ENCODE assay signal across 9 cellular contexts in the genomic region with DNA sequence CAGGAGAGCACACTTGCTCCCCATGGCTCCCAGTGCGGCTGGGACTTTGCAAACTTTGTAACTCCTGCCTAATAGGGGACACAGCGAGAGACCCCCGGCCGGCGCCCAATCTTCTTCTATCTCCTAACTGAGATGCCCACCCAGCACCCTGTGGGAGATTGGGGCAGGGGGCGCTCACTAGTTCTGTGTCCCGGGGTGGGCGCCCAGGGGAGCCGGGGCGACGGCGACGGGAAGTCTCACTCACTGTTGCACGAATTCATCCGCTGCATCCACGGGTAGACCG. TPM values are rescaled to one million over a fixed set of nuclear protein-coding genes. Genes with fewer than 3 reads are reported as not detected.
DNase-seq lines count a peak whose midpoint lies in the region; ATAC-seq and TF ChIP-seq lines count a peak whose summit lies in the region.
"Had no signal": no experiment of that assay in that cellular context is flagged by ENCODE, and none has a peak within 500 bp of the region (broad histone marks: within the 10 kb centered on the region; RNA-seq: fewer than 3 reads in every experiment).

No MANE protein-coding gene starts in this region.

- no peaks in the 10 kb centered on the region for H3K36me3 ChIP-seq in GM23338 (ENCODE audit: insufficient read depth)

- no peak for DNase-seq in GM23338 (ENCODE audit: low spot score)
- DNase-seq in activated CD4-positive, alpha-beta memory T cell treated with anti-CD3 and anti-CD28 coated beads for 36 hours = no peak
- no peak for DNase-seq in right cardiac atrium
- DNase-seq in sciatic nerve (ENCODE audit: low spot score) = no peak
- no peak for DNase-seq in NCI-H2107 (lab: John Stamatoyannopoulos, UW)
- no peak for DNase-seq in UCSD-AML1 (lab: John Stamatoyannopoulos, UW; ENCODE audit: unreplicated experiment)
- no peak for DNase-seq in islet precursor cell
- DNase-seq: NCI-H446 had no signal

- peak overlapping the region; percentile 60; the same call in 1 of the 2 replicates for H3K4me2 ChIP-seq in GM23338

- peaks cover 52% of the 10 kb centered on the region for H4K20me1 ChIP-seq in GM23338 (replicated peaks; ENCODE audit: insufficient read depth)

- H3K9me2 ChIP-seq in GM23338 (ENCODE audit: insufficient read depth) = no peaks in the 10 kb centered on the region

- no peaks in the 10 kb centered on the region for H3K79me2 ChIP-seq in GM23338 (replicated peaks; ENCODE audit: insufficient read depth)

- peaks cover 35% of the 10 kb centered on the region for H3K4me1 Mint-ChIP-seq in GM23338
- H3K4me1 Mint-ChIP-seq in activated CD4-positive, alpha-beta memory T cell treated with anti-CD3 and anti-CD28 coated beads for 36 hours (ENCODE audit: low read depth) = peaks cover 30% of the 10 kb centered on the region

- peaks cover 54% of the 10 kb centered on the region for H3K4me1 ChIP-seq in GM23338 (ENCODE audit: insufficient read depth)
- peaks cover 4% of the 10 kb centered on the region for H3K4me1 ChIP-seq in right cardiac atrium (ENCODE audit: control insufficient read depth, insufficient read depth, low read length)

- CTCF ChIA-PET in activated CD4-positive, alpha-beta memory T cell treated with anti-CD3 and anti-CD28 coated beads for 36 hours (lab: Charles Lee) = interaction anchor here (6.0 kb wide), 1 partner anchor 264 kb away, joined by 94 read pairs; no protein-coding TSS in a partner anchor

- ATAC-seq in GM23338 = no peak
- no peak for ATAC-seq in right cardiac atrium
- ATAC-seq in sciatic nerve = no peak

- peak overlapping the region; percentile 38 for H3K4me3 ChIP-seq in GM23338
- H3K4me3 ChIP-seq in right cardiac atrium (ENCODE audit: low read length) = peak overlapping the region; percentile 22
- peak overlapping the region; percentile 25 to 47 (median 33) for H3K4me3 ChIP-seq in skin epidermis

- peaks cover 3% of the 10 kb centered on the region; the same call in 1 of the 3 replicates for H3K36me3 Mint-ChIP-seq in GM23338 (ENCODE audit: low read depth)
- H3K36me3 Mint-ChIP-seq in activated CD4-positive, alpha-beta memory T cell treated with anti-CD3 and anti-CD28 coated beads for 36 hours = no peaks in the 10 kb centered on the region

- H3K4me3 Mint-ChIP-seq in GM23338 = peak overlapping the region; percentile 24; the same call in 1 of the 3 replicates
- H3K4me3 Mint-ChIP-seq in activated CD4-positive, alpha-beta memory T cell treated with anti-CD3 and anti-CD28 coated beads for 36 hours = peak overlapping the region; percentile 72

- peaks cover 100% of the 10 kb centered on the region for H3K27me3 Mint-ChIP-seq in GM23338 (ENCODE audit: insufficient read depth, low read depth, poor library complexity)
- peaks cover 78% of the 10 kb centered on the region for H3K27me3 Mint-ChIP-seq in activated CD4-positive, alpha-beta memory T cell treated with anti-CD3 and anti-CD28 coated beads for 36 hours

- no peak overlapping the region for H3K27ac Mint-ChIP-seq in GM23338
- no peak overlapping the region for H3K27ac Mint-ChIP-seq in activated CD4-positive, alpha-beta memory T cell treated with anti-CD3 and anti-CD28 coated beads for 36 hours

- no peaks in the 10 kb centered on the region for H3K9me3 ChIP-seq in right cardiac atrium (ENCODE audit: control insufficient read depth, low read length)

- TF ChIP-seq CTCF in GM23338 (conservative IDR thresholded peaks at IDR 0.05; ENCODE audit: low read depth in 2 of 2) = no peak

- POLR2A ChIA-PET in activated CD4-positive, alpha-beta memory T cell treated with anti-CD3 and anti-CD28 coated beads for 36 hours (lab: Charles Lee) = no interaction called here

- H2AFZ ChIP-seq in GM23338 = no peak overlapping the region

- intact Hi-C loops in activated CD4-positive, alpha-beta memory T cell treated with anti-CD3 and anti-CD28 coated beads for 36 hours (cut with micrococcal nuclease) = loop anchor here (2.0 kb wide), 1 partner anchor 15 kb away; no protein-coding TSS in a partner anchor
- intact Hi-C loops in right cardiac atrium (cut with DNase I) = loop anchor here in 2 of 4 donors (10.0 kb wide), 2 partner anchors 243 to 263 kb away; no protein-coding TSS in a partner anchor
- intact Hi-C loops in sciatic nerve (cut with DNase I) = loop anchor here (5.0 kb wide), 1 partner anchor 250 kb away; no protein-coding TSS in a partner anchor

- H3K27ac ChIP-seq in GM23338 (ENCODE audit: low read depth) (no peak overlapping the region), right cardiac atrium (ENCODE audit: low read length) (no peak overlapping the region), skin epidermis (peak overlapping the region in 10 of 21 experiments; percentile 11 to 83 (median 64))

- H3K27me3 ChIP-seq in GM23338 (ENCODE audit: insufficient read depth) (peaks cover 100% of the 10 kb centered on the region), right cardiac atrium (ENCODE audit: control insufficient read depth, insufficient read depth) (no peaks in the 10 kb centered on the region)

- no peaks in the 10 kb centered on the region; the same call in 2 of the 3 replicates for H3K9me3 Mint-ChIP-seq in GM23338
- H3K9me3 Mint-ChIP-seq in activated CD4-positive, alpha-beta memory T cell treated with anti-CD3 and anti-CD28 coated beads for 36 hours = no peaks in the 10 kb centered on the region

- 3% methylated on average over 17 of the region's 17 CpGs for WGBS in right cardiac atrium

- peaks cover 58% of the 10 kb centered on the region for H3F3A ChIP-seq in GM23338 (replicated peaks; ENCODE audit: low read depth)

TF ChIP-seq in GM23338, 12 proteins besides CTCF, POLR2A, EP300 and RAD21 (continues in another document):
- TF ChIP-seq STAT1 (IDR thresholded peaks at IDR 0.05; ENCODE audit: unreplicated experiment) (no peak), ZNF114 (CRISPR knock-in tag; IDR thresholded peaks at IDR 0.05) (no peak), ZNF331 (CRISPR knock-in tag; IDR thresholded peaks at IDR 0.05; ENCODE audit: low read depth) (no peak), POLR2AphosphoS5 (IDR thresholded peaks at IDR 0.05; ENCODE audit: low read depth) (no peak)
- TF ChIP-seq, protein P1, sequence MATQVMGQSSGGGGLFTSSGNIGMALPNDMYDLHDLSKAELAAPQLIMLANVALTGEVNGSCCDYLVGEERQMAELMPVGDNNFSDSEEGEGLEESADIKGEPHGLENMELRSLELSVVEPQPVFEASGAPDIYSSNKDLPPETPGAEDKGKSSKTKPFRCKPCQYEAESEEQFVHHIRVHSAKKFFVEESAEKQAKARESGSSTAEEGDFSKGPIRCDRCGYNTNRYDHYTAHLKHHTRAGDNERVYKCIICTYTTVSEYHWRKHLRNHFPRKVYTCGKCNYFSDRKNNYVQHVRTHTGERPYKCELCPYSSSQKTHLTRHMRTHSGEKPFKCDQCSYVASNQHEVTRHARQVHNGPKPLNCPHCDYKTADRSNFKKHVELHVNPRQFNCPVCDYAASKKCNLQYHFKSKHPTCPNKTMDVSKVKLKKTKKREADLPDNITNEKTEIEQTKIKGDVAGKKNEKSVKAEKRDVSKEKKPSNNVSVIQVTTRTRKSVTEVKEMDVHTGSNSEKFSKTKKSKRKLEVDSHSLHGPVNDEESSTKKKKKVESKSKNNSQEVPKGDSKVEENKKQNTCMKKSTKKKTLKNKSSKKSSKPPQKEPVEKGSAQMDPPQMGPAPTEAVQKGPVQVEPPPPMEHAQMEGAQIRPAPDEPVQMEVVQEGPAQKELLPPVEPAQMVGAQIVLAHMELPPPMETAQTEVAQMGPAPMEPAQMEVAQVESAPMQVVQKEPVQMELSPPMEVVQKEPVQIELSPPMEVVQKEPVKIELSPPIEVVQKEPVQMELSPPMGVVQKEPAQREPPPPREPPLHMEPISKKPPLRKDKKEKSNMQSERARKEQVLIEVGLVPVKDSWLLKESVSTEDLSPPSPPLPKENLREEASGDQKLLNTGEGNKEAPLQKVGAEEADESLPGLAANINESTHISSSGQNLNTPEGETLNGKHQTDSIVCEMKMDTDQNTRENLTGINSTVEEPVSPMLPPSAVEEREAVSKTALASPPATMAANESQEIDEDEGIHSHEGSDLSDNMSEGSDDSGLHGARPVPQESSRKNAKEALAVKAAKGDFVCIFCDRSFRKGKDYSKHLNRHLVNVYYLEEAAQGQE (IDR thresholded peaks at IDR 0.05; ENCODE audit: unreplicated experiment) = no peak

RNA-seq across cellular contexts. Expression of a gene that starts 3.9 kb away (rescaled TPM):
- not detected in 2 replicates for total RNA-seq in GM23338 (2014; rRNA removed; shearing (Covaris generic))
- not detected in 2 replicates for polyA plus RNA-seq in GM23338 (2016; fragmentation: Nextera tagmentation; extraction: Ambion mirVana)
- total RNA-seq in activated CD4-positive, alpha-beta memory T cell treated with anti-CD3 and anti-CD28 coated beads for 36 hours = not detected
- under 1 TPM in 3 of 4 donors, not detected in 1; 0.12 to 0.37 (median 0.14) TPM for total RNA-seq in right cardiac atrium
- polyA plus RNA-seq in right cardiac atrium = 0.14 TPM
- 2.4 TPM for total RNA-seq in sciatic nerve

RNA-seq across cellular contexts. Expression of a gene that starts 7.4 kb away (rescaled TPM):
- not detected in 2 replicates for total RNA-seq in GM23338 (2014; rRNA removed; shearing (Covaris generic))
- not detected in 2 replicates for polyA plus RNA-seq in GM23338 (2016; fragmentation: Nextera tagmentation; extraction: Ambion mirVana)
- total RNA-seq in activated CD4-positive, alpha-beta memory T cell treated with anti-CD3 and anti-CD28 coated beads for 36 hours = under 1 TPM; 0.21 to 0.22 TPM
- total RNA-seq in right cardiac atrium = 1 to 10 TPM in 2 of 4 donors, under 1 TPM in 2; 0.74 to 1.8 (median 1.0) TPM
- polyA plus RNA-seq in right cardiac atrium = 1.1 TPM
- total RNA-seq in sciatic nerve = 6.3 TPM

RNA-seq across cellular contexts. Expression of a gene that starts 7.4 kb away (rescaled TPM):
- total RNA-seq in GM23338 (2014; rRNA removed; shearing (Covaris generic)) = 0.17 TPM in 1 of 2 replicates, not detected in the other
- polyA plus RNA-seq in GM23338 (2016; fragmentation: Nextera tagmentation; extraction: Ambion mirVana) (not detected in 2 replicates), right cardiac atrium (2.8 TPM)
- 1 to 10 TPM; 2.6 TPM for total RNA-seq in activated CD4-positive, alpha-beta memory T cell treated with anti-CD3 and anti-CD28 coated beads for 36 hours
- total RNA-seq in right cardiac atrium (1 to 10 TPM; 1.2 to 2.3 (median 2.2) TPM), sciatic nerve (25.6 TPM)

RNA-seq across cellular contexts. Expression of a gene that starts 13.4 kb away (rescaled TPM):
- total RNA-seq in GM23338 (2014; rRNA removed; shearing (Covaris generic)) = not detected in 2 replicates
- not detected in 2 replicates for polyA plus RNA-seq in GM23338 (2016; fragmentation: Nextera tagmentation; extraction: Ambion mirVana)
- under 1 TPM; 0.36 to 0.44 TPM for total RNA-seq in activated CD4-positive, alpha-beta memory T cell treated with anti-CD3 and anti-CD28 coated beads for 36 hours
- under 1 TPM; 0.50 to 0.80 (median 0.59) TPM for total RNA-seq in right cardiac atrium
- polyA plus RNA-seq in right cardiac atrium = 0.48 TPM
- 8.1 TPM for total RNA-seq in sciatic nerve

RNA-seq across cellular contexts. Expression of a gene that starts 17.7 kb away (rescaled TPM):
- not detected in 2 replicates for total RNA-seq in GM23338 (2014; rRNA removed; shearing (Covaris generic))
- not detected in 2 replicates for polyA plus RNA-seq in GM23338 (2016; fragmentation: Nextera tagmentation; extraction: Ambion mirVana)
- not detected for total RNA-seq in activated CD4-positive, alpha-beta memory T cell treated with anti-CD3 and anti-CD28 coated beads for 36 hours
- total RNA-seq in right cardiac atrium = not detected
- not detected for polyA plus RNA-seq in right cardiac atrium
- total RNA-seq in sciatic nerve = 0.98 TPM
